ENCODE assay signal across 18 cellular contexts in the genomic region with DNA sequence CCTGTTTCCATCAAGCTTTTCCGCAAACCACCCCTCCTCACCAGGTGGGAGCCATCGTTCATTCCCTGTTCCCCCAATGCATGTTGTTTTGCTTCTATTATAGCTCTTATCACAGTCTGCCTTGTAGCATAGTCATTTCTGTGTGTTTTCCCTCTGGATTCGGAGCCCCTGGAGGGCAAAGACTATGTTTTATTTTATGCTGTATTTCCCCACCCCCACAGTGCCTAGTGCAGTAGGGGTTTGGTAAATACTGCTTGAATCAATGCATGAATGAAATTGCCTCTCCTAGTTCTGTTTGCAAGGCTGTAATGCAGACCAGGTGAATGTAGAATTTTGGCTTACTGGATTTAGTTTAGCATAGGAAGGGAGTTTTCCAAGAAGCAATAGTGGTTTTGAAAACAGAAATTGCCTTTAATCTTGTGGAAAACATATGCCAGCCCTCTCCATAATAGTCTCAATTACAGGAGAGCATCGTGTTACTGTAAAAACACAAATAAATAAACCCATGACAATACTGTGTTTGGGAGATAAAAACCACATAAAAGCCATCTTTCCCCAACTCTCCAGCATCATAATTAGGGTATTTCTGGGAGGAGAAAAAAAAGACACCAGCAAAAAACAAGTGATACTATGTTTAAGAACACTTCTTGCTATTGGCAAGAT.
"Had no signal": no experiment of that assay in that cellular context is flagged by ENCODE, and none has a peak within 500 bp of the region (broad histone marks: within the 10 kb centered on the region; RNA-seq: fewer than 3 reads in every experiment).

No MANE protein-coding gene starts in this region.

- H3K4me1 ChIP-seq: body of pancreas had no signal

- ATAC-seq: activated CD8-positive, alpha-beta T cell treated with anti-CD3 and anti-CD28 coated beads, Interleukin-2, amount 10 ng/mL, durations not matched to agents 7 days and 5 days; body of pancreas; effector memory CD8-positive, alpha-beta T cell; left lobe of liver; stimulated activated effector memory CD8-positive, alpha-beta T cell treated with anti-CD3 and anti-CD28 coated beads, Interleukin-12 subunit alpha, Interleukin-12 subunit beta, amount 100 ng/mL, for 72 hours had no signal

- H3K27ac ChIP-seq: body of pancreas, sigmoid colon, thoracic aorta had no signal

- H3K4me3 ChIP-seq: body of pancreas, sigmoid colon, thoracic aorta had no signal

- H3K9me3 ChIP-seq: body of pancreas, sigmoid colon, thoracic aorta had no signal

- H3K36me3 ChIP-seq: sigmoid colon, thoracic aorta had no signal

- H3K27me3 ChIP-seq: body of pancreas, sigmoid colon had no signal

- DNase-seq: activated CD4-positive, alpha-beta T cell treated with anti-CD3 and anti-CD28 coated beads, Interleukin-2, amount 10 ng/mL, durations not matched to agents 7 days and 5 days; activated CD8-positive, alpha-beta T cell treated with anti-CD3 and anti-CD28 coated beads, Interleukin-2, amount 10 ng/mL, durations not matched to agents 7 days and 5 days; activated naive CD4-positive, alpha-beta T cell treated with Interleukin-2 at 50 U/mL for 16 hours; activated naive CD8-positive, alpha-beta T cell treated with anti-CD3 and anti-CD28 coated beads, Interleukin-2, amount 10 ng/mL, durations not matched to agents 7 days and 5 days; activated T-cell treated with anti-CD3 and anti-CD28 coated beads, Interleukin-2, amount 50 U/mL, for 24 hours; body of pancreas; effector memory CD8-positive, alpha-beta T cell; foreskin melanocyte; glutamatergic neuron; hypothalamus; nephron progenitor cell; occipital lobe; posterior cingulate gyrus; sigmoid colon; stimulated activated CD4-positive, alpha-beta T cell treated with anti-CD3 and anti-CD28 coated beads, Interleukin-4, amount 100 ng/mL, for 24 hours had no signal
